Comparison of ENCODE assay signal across 10 cellular contexts in the genomic region with DNA sequence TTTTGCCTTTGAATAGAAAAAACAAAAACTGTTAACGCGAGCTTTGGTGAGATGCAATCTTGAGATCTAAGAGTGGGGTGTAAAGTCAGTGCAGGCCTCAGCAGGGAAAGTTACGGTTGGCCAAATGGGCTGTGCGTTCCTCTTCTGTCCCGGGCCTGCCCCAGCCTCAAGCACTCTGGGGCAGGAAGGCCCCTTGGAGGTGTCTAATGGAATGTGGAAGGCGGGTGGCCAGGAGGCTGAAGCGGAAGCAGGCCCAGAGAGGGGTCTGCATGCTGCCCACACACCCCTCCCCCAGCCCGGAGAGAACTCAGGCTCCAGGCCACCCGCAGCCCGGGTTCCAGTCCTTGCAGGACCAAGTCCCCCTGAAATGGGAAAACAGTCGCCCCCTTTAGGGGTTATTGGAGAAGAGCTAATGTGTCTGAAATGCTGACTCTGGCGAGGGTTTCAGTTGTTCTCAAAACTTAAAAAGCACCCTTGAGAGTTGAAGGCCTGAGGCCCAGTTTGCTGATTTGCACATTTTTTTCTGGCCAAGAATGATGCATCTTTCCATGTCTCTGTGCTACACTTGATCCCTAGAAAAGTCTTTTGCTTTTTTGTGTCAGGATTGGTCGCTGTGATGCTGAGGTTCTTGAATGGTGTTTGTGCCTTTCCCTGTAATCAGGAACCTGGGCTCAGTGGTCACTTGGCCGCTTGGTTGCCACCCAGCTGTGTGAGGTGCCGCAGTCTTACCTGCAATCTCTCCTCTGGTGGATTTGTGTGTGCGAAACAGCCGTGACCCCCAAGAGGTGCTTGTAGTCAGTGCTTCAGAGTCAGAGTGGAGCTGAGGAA. TPM values are rescaled to one million over a fixed set of nuclear protein-coding genes. Genes with fewer than 3 reads are reported as not detected.
A peak's percentile ranks its signal among the peaks of the same experiment; 100 is the strongest.
DNase-seq lines count a peak whose midpoint lies in the region; ATAC-seq, FAIRE-seq and TF ChIP-seq lines count a peak whose summit lies in the region.
"Had no signal": no experiment of that assay in that cellular context is flagged by ENCODE, and none has a peak within 500 bp of the region (broad histone marks: within the 10 kb centered on the region; RNA-seq: fewer than 3 reads in every experiment).

No MANE protein-coding gene starts in this region.

- H3K27me3 ChIP-seq in right atrium auricular region, result no peaks in the 10 kb centered on the region

- H3K4me1 ChIP-seq in right atrium auricular region, result peaks cover 0 to 73% of the 10 kb centered on the region in 2 donors

- H3K36me3 Mint-ChIP-seq in activated naive CD8-positive, alpha-beta T cell, result no peaks in the 10 kb centered on the region

- no peak overlapping the region for H3K27ac Mint-ChIP-seq in activated naive CD8-positive, alpha-beta T cell

- TF ChIP-seq CTCF in right atrium auricular region (IDR thresholded peaks at IDR 0.05), result no peak

- DNase-seq in right atrium auricular region (ENCODE audit: low spot score) (no peak), retina (peak; percentile 46), NCI-H526 treated with DMSO at 0.1 percent for 48 hours (lab: John Stamatoyannopoulos, UW) (no peak)

- H3K4me3 Mint-ChIP-seq in activated naive CD8-positive, alpha-beta T cell, result peak overlapping the region; percentile 13

- no peaks in the 10 kb centered on the region for H3K36me3 ChIP-seq in right atrium auricular region
- H3K36me3 ChIP-seq: neutrophil had no signal

- ATAC-seq in GM18867 (IDR thresholded peaks at IDR 0.05; ENCODE audit: unreplicated experiment) (no peak), HG02973 (IDR thresholded peaks at IDR 0.05; ENCODE audit: unreplicated experiment) (no peak), GM18868 (IDR thresholded peaks at IDR 0.05; ENCODE audit: unreplicated experiment) (no peak)
- ATAC-seq: GM12878 had no signal

- FAIRE-seq in G401.6 (lab: Jason Lieb, UNC), result peak; percentile 74
- FAIRE-seq: GM12878 had no signal

- H3K27me3 Mint-ChIP-seq in activated naive CD8-positive, alpha-beta T cell, result peaks cover 30% of the 10 kb centered on the region

- peak overlapping the region; percentile 90 to 93 for H3K27ac ChIP-seq in right atrium auricular region
- H3K27ac ChIP-seq: neutrophil had no signal

- H3K9me3 Mint-ChIP-seq in activated naive CD8-positive, alpha-beta T cell (ENCODE audit: low read depth), result no peaks in the 10 kb centered on the region

- peak overlapping the region in 1 of 2 donors; percentile 77 for H3K4me3 ChIP-seq in right atrium auricular region
- H3K4me3 ChIP-seq: GM12878 had no signal

- peaks cover 14% of the 10 kb centered on the region for H3K4me1 Mint-ChIP-seq in activated naive CD8-positive, alpha-beta T cell (ENCODE audit: low read depth)

- H3K9me3 ChIP-seq in right atrium auricular region, result no peaks in the 10 kb centered on the region
- H3K9me3 ChIP-seq: neutrophil had no signal

RNA-seq across cellular contexts. Expression of gene COL18A1, which starts 2.0 kb away (rescaled TPM):
- 100 to 1,000 TPM; 117 to 134 TPM for total RNA-seq in right atrium auricular region
